In genomic region chr7:44767912-44768662, GRCh38 we compare ENCODE assay signal across 8 cellular contexts. TPM values are rescaled to one million over a fixed set of nuclear protein-coding genes. Genes with fewer than 3 reads are reported as not detected.
DNase-seq lines count a peak whose midpoint lies in the region; ATAC-seq and TF ChIP-seq lines count a peak whose summit lies in the region.

No MANE protein-coding gene starts in this region.

- TF ChIP-seq CTCF in dorsolateral prefrontal cortex (IDR thresholded peaks at IDR 0.05 in 54 of 56, conservative IDR thresholded peaks at IDR 0.05 in 2 of 56; ENCODE audit: low read depth in 1 of 56, partially characterized antibody in 56 of 56): no peak

- intact Hi-C loops in dorsolateral prefrontal cortex (cut with DNase I): loop anchor here (2.0 to 10.0 kb wide), 2 partner anchors 29 to 157 kb away; partner anchors contain the start of gene PPIA (in 2 of the 2)

- peak overlapping the region; percentile 78 to 99 (median 95) for H3K27ac ChIP-seq in dorsolateral prefrontal cortex

- ATAC-seq in GM19452 (IDR thresholded peaks at IDR 0.05; ENCODE audit: unreplicated experiment): peak; percentile 54
- ATAC-seq in GM21367 (IDR thresholded peaks at IDR 0.05; ENCODE audit: unreplicated experiment): no peak

- H3K4me3 ChIP-seq in dorsolateral prefrontal cortex: peak overlapping the region in 15 of 59 donors; percentile 0 to 42 (median 16)

- H3K27me3 ChIP-seq in dorsolateral prefrontal cortex: no peaks in the 10 kb centered on the region

- DNase-seq in AG20443 (ENCODE audit: low spot score) (peak; percentile 48), NCI-H82 treated with DMSO at 0.1 percent for 48 hours (lab: John Stamatoyannopoulos, UW; ENCODE audit: unreplicated experiment) (peak; percentile 30), dorsolateral prefrontal cortex (peak in 9 of 10 donors; percentile 45 to 83 (median 71)), myocyte (ENCODE audit: low read depth) (peak; percentile 94), CD1c-positive myeloid dendritic cell (ENCODE audit: extremely low spot score) (no peak), DMS114 treated with DMSO at 0.1 percent for 48 hours (lab: John Stamatoyannopoulos, UW; ENCODE audit: unreplicated experiment) (no peak)

RNA-seq across cellular contexts. Expression of gene ZMIZ2, which starts 19.4 kb away (rescaled TPM):
- 100 to 1,000 TPM; 106 to 231 (median 160) TPM for total RNA-seq in dorsolateral prefrontal cortex
- 14.7 and 21.8 TPM in 2 replicates for total RNA-seq in myocyte
- 67.7 TPM for polyA plus RNA-seq in myocyte (2012)

RNA-seq across cellular contexts. Expression of gene PPIA, which starts 28.4 kb away (rescaled TPM):
- 1,000 to 10,000 TPM in 90 of 120 experiments, 100 to 1,000 TPM in 30; 527 to 1,424 (median 1,151) TPM for total RNA-seq in dorsolateral prefrontal cortex
- total RNA-seq in myocyte: 2,394 and 2,622 TPM in 2 replicates
- 2,331 TPM for polyA plus RNA-seq in myocyte (2012)

Comparison
In these comparisons a context has a peak if more than half of its experiments do, and no peak if none do; other contexts are left out.
1. DNase-seq: peak in AG20443 (single experiment), NCI-H82 treated with DMSO at 0.1 percent for 48 hours (single experiment), dorsolateral prefrontal cortex (9 of 10) and myocyte (single experiment); none in CD1c-positive myeloid dendritic cell (single experiment) and DMS114 treated with DMSO at 0.1 percent for 48 hours (single experiment).